In genomic region chr7:42406358-42406757, GRCh38 we compare ENCODE assay signal across 37 cellular contexts.
"Had no signal": no experiment of that assay in that cellular context is flagged by ENCODE, and none has a peak within 500 bp of the region (broad histone marks: within the 10 kb centered on the region; RNA-seq: fewer than 3 reads in every experiment).

No MANE protein-coding gene starts in this region.

- H3K4me3 Mint-ChIP-seq: activated B cell treated with CpG ODN at 0.5 μM for 24 hours; activated CD4-positive, alpha-beta memory T cell treated with anti-CD3 and anti-CD28 coated beads, Interleukin-2, amount 10 ng/mL, durations not matched to agents 7 days and 5 days; activated CD4-positive, alpha-beta T cell treated with anti-CD3 and anti-CD28 coated beads, Interleukin-2, amount 10 ng/mL, durations not matched to agents 24 days and 14 days; activated CD8-positive, alpha-beta T cell treated with anti-CD3 and anti-CD28 coated beads, Interleukin-2, amount 10 ng/mL, durations not matched to agents 7 days and 5 days; activated naive CD4-positive, alpha-beta T cell treated with anti-CD3 and anti-CD28 coated beads for 36 hours; activated naive CD8-positive, alpha-beta T cell treated with anti-CD3 and anti-CD28 coated beads for 36 hours; activated T-cell treated with anti-CD3 and anti-CD28 coated beads, Interleukin-2, amount 50 U/mL, for 4 hours; activated T-cell treated with anti-CD3 and anti-CD28 coated beads, Interleukin-2, amount 50 U/mL, for 72 hours; activated T-helper 1 cell treated with anti-CD3 and anti-CD28 coated beads, Interleukin-12 subunit alpha, Interleukin-12 subunit beta, Interleukin-2, Interleukin-4 antibody, amounts not matched to agents 30 ng/mL and 10 ng/mL and 1 ng/mL, durations not matched to agents 14 hours and 24 hours and 36 hours; activated T-helper 17 cell treated with anti-CD3 and anti-CD28 coated beads, Interleukin-2, amount 50 U/mL, for 72 hours; T-helper 1 cell treated with Interleukin-12 subunit alpha and Interleukin-12 subunit beta and Interleukin-4 antibody, amounts not matched to agents 30 μg/mL and 1 μg/mL, for 36 hours; T-helper 2 cell treated with Interferon-gamma antibody and Interleukin-4, amounts not matched to agents 5 μg/mL and 100 μg/mL, for 36 hours had no signal

- DNase-seq: activated B cell treated with CpG ODN at 0.5 μM for 24 hours; activated CD4-positive, alpha-beta memory T cell treated with anti-CD3 and anti-CD28 coated beads, Interleukin-2, amount 10 ng/mL, durations not matched to agents 7 days and 5 days; activated CD4-positive, alpha-beta T cell treated with anti-CD3 and anti-CD28 coated beads for 4 hours; activated CD4-positive, alpha-beta T cell treated with anti-CD3 and anti-CD28 coated beads, Interleukin-2, amount 10 ng/mL, durations not matched to agents 24 days and 14 days; activated CD4-positive, alpha-beta T cell treated with anti-CD3 and anti-CD28 coated beads, Interleukin-2, amount 50 U/mL, for 1 hour; activated CD4-positive, alpha-beta T cell treated with anti-CD3 and anti-CD28 coated beads, Interleukin-2, amount 50 U/mL, for 48 hours; activated CD4-positive, CD25-positive, alpha-beta regulatory T cell treated with anti-CD3 and anti-CD28 coated beads, Interleukin-2, amount 50 U/mL, for 72 hours; activated CD8-positive, alpha-beta memory T cell treated with anti-CD3 and anti-CD28 coated beads for 24 hours; activated CD8-positive, alpha-beta memory T cell treated with anti-CD3 and anti-CD28 coated beads, Interleukin-2, amount 50 U/mL, for 4 hours; activated CD8-positive, alpha-beta T cell treated with anti-CD3 and anti-CD28 coated beads, Interleukin-2, amount 10 ng/mL, durations not matched to agents 7 days and 5 days; activated effector memory CD4-positive, alpha-beta T cell treated with anti-CD3 and anti-CD28 coated beads, Interleukin-2, amount 50 U/mL, for 16 hours; activated gamma-delta T cell treated with Interleukin-2 at 50 U/mL for 16 hours; activated naive CD4-positive, alpha-beta T cell; activated naive CD4-positive, alpha-beta T cell treated with anti-CD3 and anti-CD28 coated beads for 36 hours; activated naive CD4-positive, alpha-beta T cell treated with anti-CD3 and anti-CD28 coated beads, Interleukin-2, amount 50 U/mL, for 16 hours; activated naive CD8-positive, alpha-beta T cell treated with anti-CD3 and anti-CD28 coated beads for 36 hours; activated T-cell treated with anti-CD3 and anti-CD28 coated beads for 4 hours; activated T-cell treated with anti-CD3 and anti-CD28 coated beads, Interleukin-2, amount 50 U/mL, for 1 hour; activated T-cell treated with anti-CD3 and anti-CD28 coated beads, Interleukin-2, amount 50 U/mL, for 4 hours; activated T-cell treated with anti-CD3 and anti-CD28 coated beads, Interleukin-2, amount 50 U/mL, for 72 hours; adrenal gland; amniotic stem cell; aorta; body of pancreas; brain microvascular endothelial cell; central memory CD4-positive, alpha-beta T cell; SW 1271; T-helper 1 cell; T-helper 2 cell; T-helper 9 cell had no signal

- H3K27me3 Mint-ChIP-seq: activated B cell treated with CpG ODN at 0.5 μM for 24 hours; activated CD4-positive, alpha-beta memory T cell treated with anti-CD3 and anti-CD28 coated beads, Interleukin-2, amount 10 ng/mL, durations not matched to agents 7 days and 5 days; activated CD4-positive, alpha-beta T cell treated with anti-CD3 and anti-CD28 coated beads, Interleukin-2, amount 10 ng/mL, durations not matched to agents 24 days and 14 days; activated naive CD8-positive, alpha-beta T cell treated with anti-CD3 and anti-CD28 coated beads for 36 hours; activated T-helper 17 cell treated with anti-CD3 and anti-CD28 coated beads, Interleukin-2, amount 50 U/mL, for 72 hours had no signal

- H3K9me3 Mint-ChIP-seq: activated B cell treated with CpG ODN at 0.5 μM for 24 hours; activated CD4-positive, alpha-beta memory T cell treated with anti-CD3 and anti-CD28 coated beads, Interleukin-2, amount 10 ng/mL, durations not matched to agents 7 days and 5 days; activated CD4-positive, alpha-beta T cell treated with anti-CD3 and anti-CD28 coated beads, Interleukin-2, amount 10 ng/mL, durations not matched to agents 24 days and 14 days; activated naive CD4-positive, alpha-beta T cell treated with anti-CD3 and anti-CD28 coated beads for 36 hours; activated naive CD4-positive, alpha-beta T cell treated with anti-CD3 and anti-CD28 coated beads, Interleukin-2, amount 50 U/mL, for 72 hours; activated naive CD8-positive, alpha-beta T cell treated with anti-CD3 and anti-CD28 coated beads for 36 hours; activated T-cell treated with anti-CD3 and anti-CD28 coated beads, Interleukin-2, amount 50 U/mL, for 4 hours; activated T-cell treated with anti-CD3 and anti-CD28 coated beads, Interleukin-2, amount 50 U/mL, for 72 hours; activated T-helper 1 cell treated with anti-CD3 and anti-CD28 coated beads, Interleukin-12 subunit alpha, Interleukin-12 subunit beta, Interleukin-2, Interleukin-4 antibody, amounts not matched to agents 30 ng/mL and 10 ng/mL and 1 ng/mL, durations not matched to agents 14 hours and 24 hours and 36 hours; activated T-helper 17 cell treated with anti-CD3 and anti-CD28 coated beads, Interleukin-2, amount 50 U/mL, for 72 hours; T-helper 1 cell treated with Interleukin-12 subunit alpha and Interleukin-12 subunit beta and Interleukin-4 antibody, amounts not matched to agents 30 μg/mL and 1 μg/mL, for 36 hours; T-helper 2 cell treated with Interferon-gamma antibody and Interleukin-4, amounts not matched to agents 5 μg/mL and 100 μg/mL, for 36 hours had no signal

- H3K36me3 ChIP-seq: adrenal gland, brain microvascular endothelial cell, breast epithelium had no signal

- H3K27ac ChIP-seq: adrenal gland, body of pancreas, brain microvascular endothelial cell, breast epithelium, VCaP had no signal

- H3K4me1 ChIP-seq: adrenal gland, body of pancreas, breast epithelium had no signal

- H3K27ac Mint-ChIP-seq: activated B cell treated with CpG ODN at 0.5 μM for 24 hours; activated CD4-positive, alpha-beta memory T cell treated with anti-CD3 and anti-CD28 coated beads, Interleukin-2, amount 10 ng/mL, durations not matched to agents 7 days and 5 days; activated CD4-positive, alpha-beta T cell treated with anti-CD3 and anti-CD28 coated beads, Interleukin-2, amount 10 ng/mL, durations not matched to agents 24 days and 14 days; activated CD8-positive, alpha-beta T cell treated with anti-CD3 and anti-CD28 coated beads, Interleukin-2, amount 10 ng/mL, durations not matched to agents 7 days and 5 days; activated naive CD4-positive, alpha-beta T cell treated with anti-CD3 and anti-CD28 coated beads for 36 hours; activated naive CD4-positive, alpha-beta T cell treated with anti-CD3 and anti-CD28 coated beads, Interleukin-2, amount 50 U/mL, for 72 hours; activated naive CD8-positive, alpha-beta T cell treated with anti-CD3 and anti-CD28 coated beads for 36 hours; activated T-cell treated with anti-CD3 and anti-CD28 coated beads, Interleukin-2, amount 50 U/mL, for 72 hours; activated T-helper 1 cell treated with anti-CD3 and anti-CD28 coated beads, Interleukin-12 subunit alpha, Interleukin-12 subunit beta, Interleukin-2, Interleukin-4 antibody, amounts not matched to agents 30 ng/mL and 10 ng/mL and 1 ng/mL, durations not matched to agents 14 hours and 24 hours and 36 hours; activated T-helper 17 cell treated with anti-CD3 and anti-CD28 coated beads, Interleukin-2, amount 50 U/mL, for 72 hours; T-helper 1 cell treated with Interleukin-12 subunit alpha and Interleukin-12 subunit beta and Interleukin-4 antibody, amounts not matched to agents 30 μg/mL and 1 μg/mL, for 36 hours; T-helper 2 cell treated with Interferon-gamma antibody and Interleukin-4, amounts not matched to agents 5 μg/mL and 100 μg/mL, for 36 hours had no signal

- H3K27me3 ChIP-seq: adrenal gland, body of pancreas, brain microvascular endothelial cell, breast epithelium had no signal

- H3K9me3 ChIP-seq: adrenal gland, body of pancreas, breast epithelium had no signal

- H3K4me1 Mint-ChIP-seq: activated B cell treated with CpG ODN at 0.5 μM for 24 hours; activated CD4-positive, alpha-beta memory T cell treated with anti-CD3 and anti-CD28 coated beads, Interleukin-2, amount 10 ng/mL, durations not matched to agents 7 days and 5 days; activated CD4-positive, alpha-beta T cell treated with anti-CD3 and anti-CD28 coated beads, Interleukin-2, amount 10 ng/mL, durations not matched to agents 24 days and 14 days; activated naive CD8-positive, alpha-beta T cell treated with anti-CD3 and anti-CD28 coated beads for 36 hours; activated T-helper 17 cell treated with anti-CD3 and anti-CD28 coated beads, Interleukin-2, amount 50 U/mL, for 72 hours had no signal

- ATAC-seq: activated CD8-positive, alpha-beta T cell treated with anti-CD3 and anti-CD28 coated beads, Interleukin-2, amount 10 ng/mL, durations not matched to agents 7 days and 5 days; activated naive CD4-positive, alpha-beta T cell treated with anti-CD3 and anti-CD28 coated beads, Interleukin-2, amount 50 U/mL, for 72 hours; activated T-cell treated with anti-CD3 and anti-CD28 coated beads, Interleukin-2, amount 50 U/mL, for 4 hours; activated T-cell treated with anti-CD3 and anti-CD28 coated beads, Interleukin-2, amount 50 U/mL, for 72 hours; activated T-helper 17 cell treated with anti-CD3 and anti-CD28 coated beads, Interleukin-2, amount 50 U/mL, for 72 hours; body of pancreas had no signal

- H3K36me3 Mint-ChIP-seq: activated naive CD4-positive, alpha-beta T cell treated with anti-CD3 and anti-CD28 coated beads, Interleukin-2, amount 50 U/mL, for 72 hours; activated naive CD8-positive, alpha-beta T cell treated with anti-CD3 and anti-CD28 coated beads for 36 hours had no signal

- H3K4me3 ChIP-seq: adrenal gland, body of pancreas, breast epithelium had no signal
